Comparison of ENCODE assay signal across 8 cellular contexts in genomic region chrX:31213941-31214340, GRCh38.
A peak's percentile ranks its signal among the peaks of the same experiment; 100 is the strongest.
DNase-seq lines count a peak whose midpoint lies in the region; ATAC-seq, FAIRE-seq and TF ChIP-seq lines count a peak whose summit lies in the region.

No MANE protein-coding gene starts in this region.

- peak; percentile 14 for DNase-seq in AG10803 (ENCODE audit: low read depth)
- peak; percentile 16 for DNase-seq in GM19238 (ENCODE audit: insufficient read length, low spot score)
- DNase-seq in RCC 7860 (ENCODE audit: low spot score) = no peak
- no peak for DNase-seq in left ventricle myocardium inferior
- DNase-seq in islet precursor cell = no peak
- no peak for DNase-seq in NCI-H2107 treated with DMSO at 0.1 percent for 48 hours (lab: John Stamatoyannopoulos, UW; ENCODE audit: unreplicated experiment)

- peaks cover 29% of the 10 kb centered on the region for H3K4me1 ChIP-seq in left ventricle myocardium inferior

- TF ChIP-seq CTCF in AG10803 (conservative IDR thresholded peaks at IDR 0.05; ENCODE audit: low read length) (peak; percentile 67), left ventricle myocardium inferior (IDR thresholded peaks at IDR 0.05; ENCODE audit: borderline replicate concordance) (peak; percentile 57)

- H3K9me3 ChIP-seq in left ventricle myocardium inferior (replicated peaks) = no peaks in the 10 kb centered on the region

- H3K4me3 ChIP-seq in AG10803 (ENCODE audit: low read length) = no peak overlapping the region
- H3K4me3 ChIP-seq in left ventricle myocardium inferior = no peak overlapping the region

- no peak for ATAC-seq in GM21576 (IDR thresholded peaks at IDR 0.05; ENCODE audit: unreplicated experiment)
- no peak for ATAC-seq in GM21423 (IDR thresholded peaks at IDR 0.05; ENCODE audit: unreplicated experiment)

- no peaks in the 10 kb centered on the region for H3K27me3 ChIP-seq in left ventricle myocardium inferior (ENCODE audit: low read depth)

- no peaks in the 10 kb centered on the region for H3K36me3 ChIP-seq in left ventricle myocardium inferior

- intact Hi-C loops in left ventricle myocardium inferior (cut with micrococcal nuclease) = no loop called here

- peak; percentile 27 for FAIRE-seq in RCC 7860 (lab: Jason Lieb, UNC)

- no peak overlapping the region for H3K27ac ChIP-seq in left ventricle myocardium inferior (replicated peaks)

Comparison
In these comparisons a context has a peak if more than half of its experiments do, and no peak if none do; other contexts are left out.
1. DNase-seq: peak in AG10803 (single experiment) and GM19238 (single experiment); none in RCC 7860 (single experiment), left ventricle myocardium inferior (single experiment), islet precursor cell (single experiment) and NCI-H2107 treated with DMSO at 0.1 percent for 48 hours (single experiment).